Comparison of ENCODE assay signal across 8 cellular contexts in genomic region chr15:40104296-40104864, GRCh38. TPM values are rescaled to one million over a fixed set of nuclear protein-coding genes. Genes with fewer than 3 reads are reported as not detected.
A peak's percentile ranks its signal among the peaks of the same experiment; 100 is the strongest.
DNase-seq lines count a peak whose midpoint lies in the region; ATAC-seq and TF ChIP-seq lines count a peak whose summit lies in the region.

No MANE protein-coding gene starts in this region.

- no peak overlapping the region for H3K4me3 Mint-ChIP-seq in activated T-helper 2 cell treated with anti-CD3 and anti-CD28 coated beads, Interferon-gamma antibody, Interleukin-2, Interleukin-4, amounts not matched to agents 10 μg/mL and 5 μg/mL and 100 μg/mL, durations not matched to agents 14 hours and 24 hours and 36 hours (ENCODE audit: low read depth)

- peaks cover 75% of the 10 kb centered on the region for H3K4me1 Mint-ChIP-seq in activated T-helper 2 cell treated with anti-CD3 and anti-CD28 coated beads, Interferon-gamma antibody, Interleukin-2, Interleukin-4, amounts not matched to agents 10 μg/mL and 5 μg/mL and 100 μg/mL, durations not matched to agents 14 hours and 24 hours and 36 hours (ENCODE audit: low read depth)

- H3K4me3 ChIP-seq in left ventricle myocardium inferior (peak overlapping the region; percentile 27), mucosa of rectum (ENCODE audit: low read length in 2 of 2) (peak overlapping the region in 1 of 2 donors; percentile 16), vagina (no peak overlapping the region)

- ATAC-seq in GM19455 (IDR thresholded peaks at IDR 0.05; ENCODE audit: unreplicated experiment): no peak
- no peak for ATAC-seq in GM18870 (IDR thresholded peaks at IDR 0.05; ENCODE audit: unreplicated experiment)

- intact Hi-C loops in left ventricle myocardium inferior (cut with micrococcal nuclease) (loop anchor here (10.0 kb wide), 1 partner anchor 60 kb away; no protein-coding TSS in a partner anchor), cardiac septum (cut with DNase I) (no loop called here), vagina (cut with DNase I) (no loop called here)
- intact Hi-C loops in activated T-helper 2 cell treated with anti-CD3 and anti-CD28 coated beads, Interferon-gamma antibody, Interleukin-2, Interleukin-4, amounts not matched to agents 10 μg/mL and 5 μg/mL and 100 μg/mL, durations not matched to agents 14 hours and 24 hours and 36 hours (cut with micrococcal nuclease): loop anchor here (10.0 kb wide), 1 partner anchor 170 kb away; no protein-coding TSS in a partner anchor

- H3K36me3 Mint-ChIP-seq in activated T-helper 2 cell treated with anti-CD3 and anti-CD28 coated beads, Interferon-gamma antibody, Interleukin-2, Interleukin-4, amounts not matched to agents 10 μg/mL and 5 μg/mL and 100 μg/mL, durations not matched to agents 14 hours and 24 hours and 36 hours (ENCODE audit: low read depth): peaks cover 18% of the 10 kb centered on the region

- H3K27me3 ChIP-seq in left ventricle myocardium inferior (ENCODE audit: low read depth) (no peaks in the 10 kb centered on the region), mucosa of rectum (ENCODE audit: control insufficient read depth in 2 of 2, insufficient read depth in 2 of 2, low read length in 2 of 2) (no peaks in the 10 kb centered on the region), vagina (no peaks in the 10 kb centered on the region)

- peak overlapping the region; percentile 91 for H3K27ac ChIP-seq in left ventricle myocardium inferior (replicated peaks)
- peak overlapping the region; percentile 70 to 92 for H3K27ac ChIP-seq in mucosa of rectum (ENCODE audit: low read depth in 2 of 2, low read length in 2 of 2)
- H3K27ac ChIP-seq in vagina: peak overlapping the region; percentile 96

- H3K9me3 ChIP-seq in left ventricle myocardium inferior (replicated peaks) (no peaks in the 10 kb centered on the region), mucosa of rectum (ENCODE audit: control insufficient read depth in 2 of 2, low read length in 2 of 2) (no peaks in the 10 kb centered on the region), vagina (no peaks in the 10 kb centered on the region)

- no peak for TF ChIP-seq POLR2A in vagina (IDR thresholded peaks at IDR 0.05)

- peak overlapping the region in 1 of 2 donors; percentile 45 for H3K9ac ChIP-seq in mucosa of rectum (ENCODE audit: low read depth in 1 of 2, low read length in 2 of 2)

- no peaks in the 10 kb centered on the region for H3K9me3 Mint-ChIP-seq in activated T-helper 2 cell treated with anti-CD3 and anti-CD28 coated beads, Interferon-gamma antibody, Interleukin-2, Interleukin-4, amounts not matched to agents 10 μg/mL and 5 μg/mL and 100 μg/mL, durations not matched to agents 14 hours and 24 hours and 36 hours

- no peak for DNase-seq in left ventricle myocardium inferior
- DNase-seq in cardiac septum (ENCODE audit: low spot score): no peak
- no peak for DNase-seq in activated T-helper 2 cell treated with anti-CD3 and anti-CD28 coated beads, Interferon-gamma antibody, Interleukin-2, Interleukin-4, amounts not matched to agents 10 μg/mL and 5 μg/mL and 100 μg/mL, durations not matched to agents 14 hours and 24 hours and 36 hours (ENCODE audit: low spot score)
- no peak for DNase-seq in vagina (ENCODE audit: extremely low spot score in 2 of 2)
- no peak for DNase-seq in germinal center (ENCODE audit: low spot score)

- no peak for TF ChIP-seq CTCF in left ventricle myocardium inferior (IDR thresholded peaks at IDR 0.05; ENCODE audit: borderline replicate concordance)
- no peak for TF ChIP-seq CTCF in vagina (IDR thresholded peaks at IDR 0.05)

- H3K27me3 Mint-ChIP-seq in activated T-helper 2 cell treated with anti-CD3 and anti-CD28 coated beads, Interferon-gamma antibody, Interleukin-2, Interleukin-4, amounts not matched to agents 10 μg/mL and 5 μg/mL and 100 μg/mL, durations not matched to agents 14 hours and 24 hours and 36 hours (ENCODE audit: low read depth): no peaks in the 10 kb centered on the region

- peak overlapping the region; percentile 91 for H3K27ac Mint-ChIP-seq in activated T-helper 2 cell treated with anti-CD3 and anti-CD28 coated beads, Interferon-gamma antibody, Interleukin-2, Interleukin-4, amounts not matched to agents 10 μg/mL and 5 μg/mL and 100 μg/mL, durations not matched to agents 14 hours and 24 hours and 36 hours

- H3K36me3 ChIP-seq in left ventricle myocardium inferior (no peaks in the 10 kb centered on the region), mucosa of rectum (ENCODE audit: control insufficient read depth in 2 of 2, insufficient read depth in 2 of 2, low read length in 2 of 2) (peaks cover 0 to 3% of the 10 kb centered on the region in 2 donors), vagina (no peaks in the 10 kb centered on the region)

- peaks cover 94% of the 10 kb centered on the region for H3K4me1 ChIP-seq in left ventricle myocardium inferior
- H3K4me1 ChIP-seq in mucosa of rectum (ENCODE audit: control insufficient read depth in 2 of 2, insufficient read depth in 2 of 2, low read length in 2 of 2): peaks cover 83 to 88% of the 10 kb centered on the region in 2 donors
- peaks cover 93% of the 10 kb centered on the region for H3K4me1 ChIP-seq in vagina

RNA-seq across cellular contexts. Expression of gene BMF, which starts 4.3 kb away (rescaled TPM):
- total RNA-seq in left ventricle myocardium inferior: 3.1 TPM
- 1.1 TPM for total RNA-seq in cardiac septum
- 16.1 and 17.9 TPM in 2 replicates for total RNA-seq in activated T-helper 2 cell treated with anti-CD3 and anti-CD28 coated beads, Interferon-gamma antibody, Interleukin-2, Interleukin-4, amounts not matched to agents 10 μg/mL and 5 μg/mL and 100 μg/mL, durations not matched to agents 14 hours and 24 hours and 36 hours
- 2.9 TPM for total RNA-seq in vagina

RNA-seq across cellular contexts. Expression of gene BUB1B, which starts 56.5 kb away (rescaled TPM):
- 0.85 TPM for total RNA-seq in left ventricle myocardium inferior
- total RNA-seq in cardiac septum: 0.43 TPM
- 70.7 and 73.1 TPM in 2 replicates for total RNA-seq in activated T-helper 2 cell treated with anti-CD3 and anti-CD28 coated beads, Interferon-gamma antibody, Interleukin-2, Interleukin-4, amounts not matched to agents 10 μg/mL and 5 μg/mL and 100 μg/mL, durations not matched to agents 14 hours and 24 hours and 36 hours
- total RNA-seq in vagina: 5.6 TPM

Comparison
In these comparisons a context has a peak if more than half of its experiments do, and no peak if none do; other contexts are left out.
1. intact Hi-C loops: an anchor here in left ventricle myocardium inferior (10.0 kb wide) and activated T-helper 2 cell treated with anti-CD3 and anti-CD28 coated beads, Interferon-gamma antibody, Interleukin-2, Interleukin-4, amounts not matched to agents 10 μg/mL and 5 μg/mL and 100 μg/mL, durations not matched to agents 14 hours and 24 hours and 36 hours (10.0 kb wide); none called in cardiac septum and vagina.
2. RNA of gene BUB1B, which starts 56.5 kb away (total RNA-seq): 70.7 to 73.1 TPM in activated T-helper 2 cell treated with anti-CD3 and anti-CD28 coated beads, Interferon-gamma antibody, Interleukin-2, Interleukin-4, amounts not matched to agents 10 μg/mL and 5 μg/mL and 100 μg/mL, durations not matched to agents 14 hours and 24 hours and 36 hours; 5.6 TPM in vagina (single experiment), 0.85 TPM in left ventricle myocardium inferior (single experiment) and 0.43 TPM in cardiac septum (single experiment); every median in the first group is over 10 times any median in the second.
3. Peak in every context shown above with its lines, with median percentiles within 50 percentile points of each other: H3K27ac ChIP-seq.